ENCODE assay signal across 17 cellular contexts in genomic region chr4:120765271-120765985, GRCh38.
DNase-seq lines count a peak whose midpoint lies in the region; ATAC-seq, FAIRE-seq and TF ChIP-seq lines count a peak whose summit lies in the region.
"Had no signal": no experiment of that assay in that cellular context is flagged by ENCODE, and none has a peak within 500 bp of the region (broad histone marks: within the 10 kb centered on the region; RNA-seq: fewer than 3 reads in every experiment).

No MANE protein-coding gene starts in this region.

- RAD21 ChIA-PET in GM12878 (lab: Charles Lee; ENCODE audit: unreplicated experiment): interaction anchor here (0.7 to 2.0 kb wide), 10 partner anchors 9 to 539 kb away, joined by 3 to 11 read pairs (median 4); no protein-coding TSS in a partner anchor

- no peak for TF ChIP-seq EP300 in GM12878 (IDR thresholded peaks at IDR 0.05; ENCODE audit: borderline replicate concordance in 1 of 2, control insufficient read depth in 1 of 2, low read depth in 2 of 2, low read length in 2 of 2)

- H3K4me3 ChIP-seq in GM06990 (replicated peaks; ENCODE audit: low read depth, low read length) (no peak overlapping the region), GM12878 (no peak overlapping the region)
- H3K4me3 ChIP-seq: adrenal gland, skin epidermis, tibial artery had no signal

- H3K79me2 ChIP-seq in GM12878 (ENCODE audit: control insufficient read depth, insufficient read depth, low read length): no peaks in the 10 kb centered on the region

- CTCF ChIA-PET in GM12878 (lab: Yijun Ruan, JAX): interaction anchor here (1.1 to 2.8 kb wide), 9 partner anchors 9 to 76 kb away, joined by 3 to 9 read pairs (median 4); no protein-coding TSS in a partner anchor

- H3K27me3 ChIP-seq in GM06990 (replicated peaks; ENCODE audit: control insufficient read depth, insufficient read depth, low read length) (no peaks in the 10 kb centered on the region), GM12878 (replicated peaks in 1 of 2; ENCODE audit: control insufficient read depth in 2 of 2, insufficient read depth in 2 of 2, low read length in 1 of 2) (no peaks in the 10 kb centered on the region; a peak in 1 of 4 replicates)
- H3K27me3 ChIP-seq: adrenal gland, tibial artery had no signal

- H2AFZ ChIP-seq in GM12878 (ENCODE audit: control insufficient read depth, low read depth, low read length): no peak overlapping the region; the same call in 1 of the 2 replicates

- in situ Hi-C loops in GM12878 (cut with MboI): no loop called here

- 9% methylated on average over 4 of the region's 4 CpGs for WGBS in GM12878 (ENCODE audit: insufficient coverage, insufficient replicate concordance, low lambda C conversion rate, missing lambda C conversion rate)

- H3K4me1 ChIP-seq in GM12878 (ENCODE audit: control insufficient read depth, insufficient read depth, low read length): no peaks in the 10 kb centered on the region
- H3K4me1 ChIP-seq: adrenal gland had no signal

- ATAC-seq in GM19397 (IDR thresholded peaks at IDR 0.05; ENCODE audit: unreplicated experiment) (peak; percentile 64), HG02885 (IDR thresholded peaks at IDR 0.05; ENCODE audit: poor library complexity, unreplicated experiment) (peak; percentile 87), GM12878 (peak; percentile 67), HG02938 (IDR thresholded peaks at IDR 0.05; ENCODE audit: unreplicated experiment) (no peak)

- no peak for TF ChIP-seq POLR2A in GM12878 (IDR thresholded peaks at IDR 0.05; ENCODE audit: low read depth, low read length)

- SMC1A ChIA-PET in GM12878 (lab: Charles Lee; ENCODE audit: uncharacterized antibody, unreplicated experiment): interaction anchor here (1.0 to 2.3 kb wide), 10 partner anchors 11 to 543 kb away, joined by 3 to 9 read pairs (median 6); no protein-coding TSS in a partner anchor

- DNase-seq in GM06990 (ENCODE audit: extremely low read depth, insufficient read length): peak; percentile 32
- no peak for DNase-seq in GM12878 (ENCODE audit: low read depth, low spot score)
- DNase-seq in hypothalamus (lab: John Stamatoyannopoulos, UW): no peak
- DNase-seq in CD1c-positive myeloid dendritic cell (ENCODE audit: extremely low spot score): no peak
- no peak for DNase-seq in middle frontal gyrus (ENCODE audit: extremely low spot score, low spot score)
- DNase-seq: ACHN, adrenal gland, immature natural killer cell, NCI-H526, tibial artery had no signal

- no peaks in the 10 kb centered on the region for H4K20me1 ChIP-seq in GM12878 (ENCODE audit: control insufficient read depth, insufficient read depth)

- TF ChIP-seq RAD21 in GM12878 (IDR thresholded peaks at IDR 0.05; ENCODE audit: insufficient read depth, low read depth, low read length): no peak

- POLR2A ChIA-PET in GM12878 (lab: Charles Lee): interaction anchor here (0.6 to 1.8 kb wide), 6 partner anchors 9 to 231 kb away, joined by 3 to 6 read pairs (median 3); no protein-coding TSS in a partner anchor

- no TSS peak for BruUV-seq in GM12878 (replicated peaks; lab: Mats Ljungman, UMichigan)

- H3K4me2 ChIP-seq in GM12878 (ENCODE audit: control insufficient read depth, insufficient read depth): peak overlapping the region; percentile 5

- no peak overlapping the region for H3K9ac ChIP-seq in GM12878 (ENCODE audit: control insufficient read depth, insufficient read depth, low read length)

- H3K36me3 ChIP-seq in GM06990 (ENCODE audit: control insufficient read depth, insufficient read depth, low read length) (no peaks in the 10 kb centered on the region), GM12878 (ENCODE audit: control insufficient read depth in 2 of 2, insufficient read depth in 2 of 2, low read length in 1 of 2) (no peaks in the 10 kb centered on the region)
- H3K36me3 ChIP-seq: adrenal gland, tibial artery had no signal

- H3K9me3 ChIP-seq in GM12878 (replicated peaks; ENCODE audit: control insufficient read depth, insufficient read depth, low read length): no peaks in the 10 kb centered on the region
- H3K9me3 ChIP-seq: adrenal gland, tibial artery had no signal

- H3K27ac ChIP-seq in GM12878 (ENCODE audit: control insufficient read depth, insufficient read depth): no peak overlapping the region
- H3K27ac ChIP-seq: adrenal gland, skin epidermis, tibial artery, VCaP had no signal

- TF ChIP-seq CTCF in GM06990 (IDR thresholded peaks at IDR 0.05; ENCODE audit: insufficient read depth, low read length, poor library complexity, severe bottlenecking) (no peak), GM12878 (IDR thresholded peaks at IDR 0.05 in 2 of 3, conservative IDR thresholded peaks at IDR 0.05 in 1 of 3; ENCODE audit: control insufficient read depth in 2 of 3, extremely low read depth in 1 of 3, insufficient read depth in 1 of 3, low read depth in 3 of 3, low read length in 3 of 3) (no peak)

- intact Hi-C loops in GM12878 (cut with micrococcal nuclease; ENCODE audit: unreplicated experiment): no loop called here

- no peak for FAIRE-seq in GM12878 (lab: Jason Lieb, UNC)
- FAIRE-seq: D721Med, H54 had no signal

TF ChIP-seq in GM12878, 131 proteins besides CTCF, POLR2A, EP300 and RAD21 (continues in another document):
- no peak for TF ChIP-seq POU2F2 (IDR thresholded peaks at IDR 0.05; ENCODE audit: borderline replicate concordance, low read depth, low read length)
- TF ChIP-seq MEF2B (IDR thresholded peaks at IDR 0.05; ENCODE audit: partially characterized antibody, poor library complexity, severe bottlenecking): peak; percentile 61
- TF ChIP-seq KDM1A (IDR thresholded peaks at IDR 0.05; ENCODE audit: borderline replicate concordance): no peak
- TF ChIP-seq, protein P1, sequence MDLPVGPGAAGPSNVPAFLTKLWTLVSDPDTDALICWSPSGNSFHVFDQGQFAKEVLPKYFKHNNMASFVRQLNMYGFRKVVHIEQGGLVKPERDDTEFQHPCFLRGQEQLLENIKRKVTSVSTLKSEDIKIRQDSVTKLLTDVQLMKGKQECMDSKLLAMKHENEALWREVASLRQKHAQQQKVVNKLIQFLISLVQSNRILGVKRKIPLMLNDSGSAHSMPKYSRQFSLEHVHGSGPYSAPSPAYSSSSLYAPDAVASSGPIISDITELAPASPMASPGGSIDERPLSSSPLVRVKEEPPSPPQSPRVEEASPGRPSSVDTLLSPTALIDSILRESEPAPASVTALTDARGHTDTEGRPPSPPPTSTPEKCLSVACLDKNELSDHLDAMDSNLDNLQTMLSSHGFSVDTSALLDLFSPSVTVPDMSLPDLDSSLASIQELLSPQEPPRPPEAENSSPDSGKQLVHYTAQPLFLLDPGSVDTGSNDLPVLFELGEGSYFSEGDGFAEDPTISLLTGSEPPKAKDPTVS (IDR thresholded peaks at IDR 0.05; ENCODE audit: low read depth, low read length): no peak
- no peak for TF ChIP-seq NBN (IDR thresholded peaks at IDR 0.05)
- no peak for TF ChIP-seq SMAD5 (IDR thresholded peaks at IDR 0.05; ENCODE audit: low read depth)
- no peak for TF ChIP-seq BCL11A (IDR thresholded peaks at IDR 0.05; ENCODE audit: low read depth, low read length)
- no peak for TF ChIP-seq SP1 (IDR thresholded peaks at IDR 0.05; ENCODE audit: low read depth, low read length)
- no peak for TF ChIP-seq MTA2 (IDR thresholded peaks at IDR 0.05; ENCODE audit: low read depth)
- TF ChIP-seq RELA (IDR thresholded peaks at IDR 0.05; ENCODE audit: borderline replicate concordance, partially characterized antibody): no peak
- TF ChIP-seq, protein P2, sequence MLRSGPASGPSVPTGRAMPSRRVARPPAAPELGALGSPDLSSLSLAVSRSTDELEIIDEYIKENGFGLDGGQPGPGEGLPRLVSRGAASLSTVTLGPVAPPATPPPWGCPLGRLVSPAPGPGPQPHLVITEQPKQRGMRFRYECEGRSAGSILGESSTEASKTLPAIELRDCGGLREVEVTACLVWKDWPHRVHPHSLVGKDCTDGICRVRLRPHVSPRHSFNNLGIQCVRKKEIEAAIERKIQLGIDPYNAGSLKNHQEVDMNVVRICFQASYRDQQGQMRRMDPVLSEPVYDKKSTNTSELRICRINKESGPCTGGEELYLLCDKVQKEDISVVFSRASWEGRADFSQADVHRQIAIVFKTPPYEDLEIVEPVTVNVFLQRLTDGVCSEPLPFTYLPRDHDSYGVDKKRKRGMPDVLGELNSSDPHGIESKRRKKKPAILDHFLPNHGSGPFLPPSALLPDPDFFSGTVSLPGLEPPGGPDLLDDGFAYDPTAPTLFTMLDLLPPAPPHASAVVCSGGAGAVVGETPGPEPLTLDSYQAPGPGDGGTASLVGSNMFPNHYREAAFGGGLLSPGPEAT (IDR thresholded peaks at IDR 0.05; ENCODE audit: low read depth): no peak
- TF ChIP-seq, protein P3, sequence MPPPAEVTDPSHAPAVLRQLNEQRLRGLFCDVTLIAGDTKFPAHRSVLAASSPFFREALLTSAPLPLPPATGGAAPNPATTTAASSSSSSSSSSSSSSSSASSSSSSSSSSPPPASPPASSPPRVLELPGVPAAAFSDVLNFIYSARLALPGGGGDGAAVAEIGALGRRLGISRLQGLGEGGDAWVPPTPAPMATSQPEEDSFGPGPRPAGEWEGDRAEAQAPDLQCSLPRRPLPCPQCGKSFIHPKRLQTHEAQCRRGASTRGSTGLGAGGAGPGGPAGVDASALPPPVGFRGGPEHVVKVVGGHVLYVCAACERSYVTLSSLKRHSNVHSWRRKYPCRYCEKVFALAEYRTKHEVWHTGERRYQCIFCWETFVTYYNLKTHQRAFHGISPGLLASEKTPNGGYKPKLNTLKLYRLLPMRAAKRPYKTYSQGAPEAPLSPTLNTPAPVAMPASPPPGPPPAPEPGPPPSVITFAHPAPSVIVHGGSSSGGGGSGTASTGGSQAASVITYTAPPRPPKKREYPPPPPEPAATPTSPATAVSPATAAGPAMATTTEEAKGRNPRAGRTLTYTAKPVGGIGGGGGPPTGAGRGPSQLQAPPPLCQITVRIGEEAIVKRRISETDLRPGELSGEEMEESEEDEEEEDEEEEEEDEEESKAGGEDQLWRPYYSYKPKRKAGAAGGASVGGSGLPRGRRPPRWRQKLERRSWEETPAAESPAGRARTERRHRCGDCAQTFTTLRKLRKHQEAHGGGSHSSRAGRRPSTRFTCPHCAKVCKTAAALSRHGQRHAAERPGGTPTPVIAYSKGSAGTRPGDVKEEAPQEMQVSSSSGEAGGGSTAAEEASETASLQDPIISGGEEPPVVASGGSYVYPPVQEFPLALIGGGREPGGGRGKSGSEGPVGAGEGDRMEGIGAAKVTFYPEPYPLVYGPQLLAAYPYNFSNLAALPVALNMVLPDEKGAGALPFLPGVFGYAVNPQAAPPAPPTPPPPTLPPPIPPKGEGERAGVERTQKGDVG (CRISPR knock-in tag; IDR thresholded peaks at IDR 0.05): no peak
- TF ChIP-seq FOXM1 (IDR thresholded peaks at IDR 0.05; ENCODE audit: low read depth, low read length): no peak
- no peak for TF ChIP-seq SPI1 (IDR thresholded peaks at IDR 0.05; ENCODE audit: borderline replicate concordance, insufficient read depth, low read depth, low read length)
- peak; percentile 58; the same call in 1 of the 2 replicates for TF ChIP-seq ZNF384 (IDR thresholded peaks at IDR 0.05; ENCODE audit: borderline replicate concordance, low read depth, low read length)
- no peak for TF ChIP-seq ZNF217 (IDR thresholded peaks at IDR 0.05)
- 0 out of 2 replicates have a peak, but pooled peaks have one; percentile 20 for TF ChIP-seq MEF2A (IDR thresholded peaks at IDR 0.05; ENCODE audit: insufficient read depth, low read depth, low read length)
